Comparison of ENCODE assay signal across 7 cellular contexts in the genomic region with DNA sequence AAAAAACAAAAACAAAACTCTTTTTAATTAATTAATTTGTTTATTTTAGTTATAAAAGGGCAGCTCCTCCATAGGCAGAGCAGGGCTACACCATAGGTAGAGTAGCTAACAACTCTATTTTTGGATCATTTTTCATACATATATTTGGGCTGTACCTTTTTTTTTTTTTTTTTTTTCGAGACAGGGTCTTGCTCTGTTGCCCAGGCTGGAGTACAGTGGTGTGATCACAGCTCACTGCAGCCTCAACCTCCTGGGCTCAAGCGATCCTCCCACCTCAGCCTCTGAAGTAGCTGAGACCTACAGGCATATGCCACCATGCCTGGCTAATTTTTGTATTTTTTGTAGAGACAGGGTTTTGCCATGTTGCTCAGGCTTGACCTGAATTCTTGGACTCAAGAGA. TPM values are rescaled to one million over a fixed set of nuclear protein-coding genes. Genes with fewer than 3 reads are reported as not detected.
DNase-seq lines count a peak whose midpoint lies in the region; ATAC-seq, FAIRE-seq and TF ChIP-seq lines count a peak whose summit lies in the region.
"Not testable (repeated sequence)": the region's sequence is repeated elsewhere in the genome, so short reads cannot be mapped to it uniquely, and the experiment has no call there.

No MANE protein-coding gene starts in this region.

- H3K27me3 Mint-ChIP-seq in CD4-positive, alpha-beta T cell; activated CD4-positive, alpha-beta memory T cell treated with anti-CD3 and anti-CD28 coated beads for 36 hours; activated T-cell treated with anti-CD3 and anti-CD28 coated beads, Interleukin-2, amount 50 U/mL, for 72 hours (ENCODE audit: low read depth); activated naive CD4-positive, alpha-beta T cell treated with anti-CD3 and anti-CD28 coated beads for 36 hours (ENCODE audit: low read depth); nephron (ENCODE audit: low read depth): not testable (repeated sequence)

- not testable (repeated sequence) for H3K9me3 Mint-ChIP-seq in CD4-positive, alpha-beta T cell; activated CD4-positive, alpha-beta memory T cell treated with anti-CD3 and anti-CD28 coated beads for 36 hours; activated T-cell treated with anti-CD3 and anti-CD28 coated beads, Interleukin-2, amount 50 U/mL, for 72 hours; activated naive CD4-positive, alpha-beta T cell treated with anti-CD3 and anti-CD28 coated beads for 36 hours; nephron

- H3K27ac ChIP-seq in CD4-positive, alpha-beta T cell (ENCODE audit: low read depth, low read length); HepG2 (ENCODE audit: extremely low read length, insufficient read depth, low read length): not testable (repeated sequence)

- H3K9me3 ChIP-seq in CD4-positive, alpha-beta T cell (ENCODE audit: control insufficient read depth, low read length); HepG2 (ENCODE audit: low read length): not testable (repeated sequence)

- peaks cover 45% of the 10 kb centered on the region for H3K79me2 ChIP-seq in HepG2 (ENCODE audit: insufficient read depth, low read length)

- FAIRE-seq in HepG2 (lab: Jason Lieb, UNC), result not testable (repeated sequence)

- not testable (repeated sequence) for BruUV-seq in HepG2 (replicated peaks; lab: Mats Ljungman, UMichigan)

- not testable (repeated sequence) for H4K20me1 ChIP-seq in HepG2 (ENCODE audit: insufficient read depth, low read length)

- not testable (repeated sequence) for TF ChIP-seq POLR2A in HepG2 (IDR thresholded peaks at IDR 0.05; ENCODE audit: insufficient read depth in 1 of 2, low read depth in 2 of 2, low read length in 2 of 2)

- H3K4me3 ChIP-seq in HepG2 (replicated peaks in 1 of 3; ENCODE audit: insufficient read depth in 1 of 3, low read depth in 2 of 3, low read length in 3 of 3), result not testable (repeated sequence)

- H3K4me1 Mint-ChIP-seq in CD4-positive, alpha-beta T cell (ENCODE audit: low read depth), result peaks cover 35% of the 10 kb centered on the region
- peaks cover 29% of the 10 kb centered on the region for H3K4me1 Mint-ChIP-seq in activated CD4-positive, alpha-beta memory T cell treated with anti-CD3 and anti-CD28 coated beads for 36 hours (ENCODE audit: low read depth)
- H3K4me1 Mint-ChIP-seq in activated T-cell treated with anti-CD3 and anti-CD28 coated beads, Interleukin-2, amount 50 U/mL, for 72 hours (ENCODE audit: low read depth), result peaks cover 45% of the 10 kb centered on the region
- peaks cover 27% of the 10 kb centered on the region for H3K4me1 Mint-ChIP-seq in activated naive CD4-positive, alpha-beta T cell treated with anti-CD3 and anti-CD28 coated beads for 36 hours (ENCODE audit: low read depth)
- H3K4me1 Mint-ChIP-seq in nephron, result peaks cover 19% of the 10 kb centered on the region

- TF ChIP-seq EP300 in HepG2 (IDR thresholded peaks at IDR 0.05; ENCODE audit: low read depth in 2 of 2, low read length in 2 of 2); HepG2 (CRISPR knock-in tag; IDR thresholded peaks at IDR 0.05; ENCODE audit: borderline replicate concordance): not testable (repeated sequence)

- H2AFZ ChIP-seq in HepG2 (ENCODE audit: low read length), result not testable (repeated sequence)

- not testable (repeated sequence) for ATAC-seq in CD4-positive, alpha-beta T cell (ENCODE audit: poor library complexity); activated T-cell treated with anti-CD3 and anti-CD28 coated beads, Interleukin-2, amount 50 U/mL, for 72 hours (replicated peaks in 1 of 2); HepG2

- in situ Hi-C loops in HepG2 (cut with HindIII; ENCODE audit: extremely low pct_ligation_motif_present, low pct_unique_long_range_greater_than_20kb), result not testable (repeated sequence)

- H3K4me1 ChIP-seq in HepG2 (ENCODE audit: insufficient read depth, low read length), result peaks cover 23% of the 10 kb centered on the region

- H3K4me3 Mint-ChIP-seq in CD4-positive, alpha-beta T cell, result peak overlapping the region; percentile 20
- not testable (repeated sequence) for H3K4me3 Mint-ChIP-seq in activated CD4-positive, alpha-beta memory T cell treated with anti-CD3 and anti-CD28 coated beads for 36 hours; activated T-cell treated with anti-CD3 and anti-CD28 coated beads, Interleukin-2, amount 50 U/mL, for 72 hours; activated naive CD4-positive, alpha-beta T cell treated with anti-CD3 and anti-CD28 coated beads for 36 hours
- peak overlapping the region in 2 of 3 experiments; percentile 23 to 76 for H3K4me3 Mint-ChIP-seq in nephron

- H3K36me3 ChIP-seq in HepG2 (replicated peaks in 1 of 2; ENCODE audit: control insufficient read depth in 1 of 2, insufficient read depth in 2 of 2, low read length in 2 of 2), result peaks cover 8 to 40% of the 10 kb centered on the region in 2 experiments

- intact Hi-C loops in CD4-positive, alpha-beta T cell (cut with DNase I, micrococcal nuclease); activated CD4-positive, alpha-beta memory T cell treated with anti-CD3 and anti-CD28 coated beads for 36 hours (cut with micrococcal nuclease); activated naive CD4-positive, alpha-beta T cell treated with anti-CD3 and anti-CD28 coated beads for 36 hours (cut with micrococcal nuclease); HepG2 (cut with micrococcal nuclease; ENCODE audit: unreplicated experiment): not testable (repeated sequence)

- H3K27ac Mint-ChIP-seq in CD4-positive, alpha-beta T cell, result peak overlapping the region; percentile 57
- peak overlapping the region; percentile 53 for H3K27ac Mint-ChIP-seq in activated CD4-positive, alpha-beta memory T cell treated with anti-CD3 and anti-CD28 coated beads for 36 hours
- H3K27ac Mint-ChIP-seq in activated T-cell treated with anti-CD3 and anti-CD28 coated beads, Interleukin-2, amount 50 U/mL, for 72 hours, result peak overlapping the region; percentile 61
- H3K27ac Mint-ChIP-seq in activated naive CD4-positive, alpha-beta T cell treated with anti-CD3 and anti-CD28 coated beads for 36 hours, result peak overlapping the region; percentile 42
- not testable (repeated sequence) for H3K27ac Mint-ChIP-seq in nephron

- H3K36me3 Mint-ChIP-seq in CD4-positive, alpha-beta T cell (ENCODE audit: low read depth), result peaks cover 61% of the 10 kb centered on the region
- H3K36me3 Mint-ChIP-seq in activated CD4-positive, alpha-beta memory T cell treated with anti-CD3 and anti-CD28 coated beads for 36 hours, result peaks cover 36% of the 10 kb centered on the region
- peaks cover 13 to 32% of the 10 kb centered on the region in 2 donors for H3K36me3 Mint-ChIP-seq in activated T-cell treated with anti-CD3 and anti-CD28 coated beads, Interleukin-2, amount 50 U/mL, for 72 hours (ENCODE audit: insufficient read depth in 2 of 2)
- peaks cover 40% of the 10 kb centered on the region for H3K36me3 Mint-ChIP-seq in activated naive CD4-positive, alpha-beta T cell treated with anti-CD3 and anti-CD28 coated beads for 36 hours (ENCODE audit: low read depth)
- peaks cover 42% of the 10 kb centered on the region for H3K36me3 Mint-ChIP-seq in nephron (ENCODE audit: low read depth)

- not testable (repeated sequence) for DNase-seq in CD4-positive, alpha-beta T cell; HEK293T (ENCODE audit: extremely low spot score); activated CD4-positive, alpha-beta memory T cell treated with anti-CD3 and anti-CD28 coated beads for 36 hours; activated T-cell treated with anti-CD3 and anti-CD28 coated beads, Interleukin-2, amount 50 U/mL, for 72 hours; activated naive CD4-positive, alpha-beta T cell treated with anti-CD3 and anti-CD28 coated beads for 36 hours; HepG2 (ENCODE audit: low spot score)

- WGBS in HepG2 (ENCODE audit: low lambda C conversion rate), result 95% methylated on average over 2 of the region's 2 CpGs

- POLR2A ChIA-PET in CD4-positive, alpha-beta T cell (lab: Charles Lee), result interaction anchor here (0.9 kb wide), 1 partner anchor 57 kb away, joined by 3 read pairs; no protein-coding TSS in a partner anchor
- POLR2A ChIA-PET in HEK293T (lab: Yijun Ruan, JAX), result interaction anchor here (3.0 kb wide), 1 partner anchor 55 kb away, joined by 17 read pairs; a partner anchor contains a TSS
- POLR2A ChIA-PET in activated CD4-positive, alpha-beta memory T cell treated with anti-CD3 and anti-CD28 coated beads for 36 hours (lab: Charles Lee), result interaction anchor here (0.6 kb wide), 1 partner anchor 76 kb away, joined by 3 read pairs; no protein-coding TSS in a partner anchor
- POLR2A ChIA-PET in HepG2 (lab: Yijun Ruan, JAX), result not testable (repeated sequence)

- TF ChIP-seq CTCF in CD4-positive, alpha-beta T cell (IDR thresholded peaks at IDR 0.05); HepG2 (CRISPR knock-in tag; IDR thresholded peaks at IDR 0.05); nephron (IDR thresholded peaks at IDR 0.05; ENCODE audit: unreplicated experiment in 3 of 3): not testable (repeated sequence)

- not testable (repeated sequence) for TF ChIP-seq RAD21 in HepG2 (CRISPR knock-in tag; IDR thresholded peaks at IDR 0.05)

- not testable (repeated sequence) for H3K4me2 ChIP-seq in HepG2 (ENCODE audit: low read depth, low read length)

- not testable (repeated sequence) for H3K9ac ChIP-seq in HepG2 (ENCODE audit: insufficient read depth, low read depth, low read length)

- not testable (repeated sequence) for H3K27me3 ChIP-seq in CD4-positive, alpha-beta T cell (ENCODE audit: control insufficient read depth, insufficient read depth, low read length); HepG2 (ENCODE audit: control insufficient read depth in 1 of 2, insufficient read depth in 2 of 2, low read length in 2 of 2)

- CTCF ChIA-PET in CD4-positive, alpha-beta T cell (lab: Charles Lee), result interaction anchor here (0.7 kb wide), 1 partner anchor 800 kb away, joined by 4 read pairs; no protein-coding TSS in a partner anchor
- CTCF ChIA-PET in HEK293T (lab: Yijun Ruan, JAX); activated CD4-positive, alpha-beta memory T cell treated with anti-CD3 and anti-CD28 coated beads for 36 hours (lab: Charles Lee); activated naive CD4-positive, alpha-beta T cell treated with anti-CD3 and anti-CD28 coated beads for 36 hours (lab: Charles Lee); HepG2 (lab: Yijun Ruan, JAX; ENCODE audit: low intra/inter-chr PET ratio, low total read pairs): not testable (repeated sequence)

RNA-seq across cellular contexts. Expression of a gene that starts 2.9 kb away (rescaled TPM):
- total RNA-seq in CD4-positive, alpha-beta T cell, result 10 to 100 TPM; 57.3 to 72.8 TPM
- total RNA-seq in activated CD4-positive, alpha-beta memory T cell treated with anti-CD3 and anti-CD28 coated beads for 36 hours, result 100 to 1,000 TPM in 1 of 2 experiments, 10 to 100 TPM in 1; 97.1 to 116 TPM
- total RNA-seq in activated T-cell treated with anti-CD3 and anti-CD28 coated beads, Interleukin-2, amount 50 U/mL, for 72 hours, result 100 to 1,000 TPM; 126 to 137 TPM
- total RNA-seq in activated naive CD4-positive, alpha-beta T cell treated with anti-CD3 and anti-CD28 coated beads for 36 hours, result 10 to 100 TPM; 77.1 to 78.7 TPM
- 94.8 and 98.8 TPM in 2 replicates for total RNA-seq in HepG2 (2016; rRNA removed; fragmentation: Illumina TruSeq; extraction: Trizol)
- total RNA-seq in HepG2 (2016; cell fraction: cytosol; rRNA removed; fragmentation: Illumina TruSeq; extraction: Trizol; ENCODE audit: low read depth), result 58.6 and 75.0 TPM in 2 replicates
- total RNA-seq in HepG2 (2016; cell fraction: insoluble cytoplasmic fraction; rRNA removed; fragmentation: Illumina TruSeq; extraction: Trizol), result 87.5 and 109 TPM in 2 replicates
- total RNA-seq in HepG2 (2016; cell fraction: membrane; rRNA removed; fragmentation: Illumina TruSeq; extraction: Trizol), result 55.1 and 58.3 TPM in 2 replicates
- total RNA-seq in HepG2 (2016; cell fraction: nucleus; rRNA removed; fragmentation: Illumina TruSeq; extraction: Trizol), result 52.6 and 55.8 TPM in 2 replicates
- 39.1 and 59.0 TPM in 2 replicates for polyA plus RNA-seq in HepG2 (2011; rRNA removed)
- 41.9 and 50.0 TPM in 2 replicates for polyA plus RNA-seq in HepG2 (2011; cell fraction: cytosol; rRNA removed)
- polyA plus RNA-seq in HepG2 (2011; cell fraction: nucleus; rRNA removed), result 16.2 and 19.6 TPM in 2 replicates
- polyA plus RNA-seq in HepG2 (2012), result 50.6 and 61.7 TPM in 2 replicates
- 44.0 and 51.8 TPM in 2 replicates for polyA plus RNA-seq in HepG2 (2016; cell fraction: cytosol; fragmentation: Illumina TruSeq; extraction: Trizol; ENCODE audit: low read depth)
- 98.2 and 115 TPM in 2 replicates for polyA plus RNA-seq in HepG2 (2016; cell fraction: insoluble cytoplasmic fraction; fragmentation: Illumina TruSeq; extraction: Trizol; ENCODE audit: low read depth)
- 42.6 and 42.8 TPM in 2 replicates for polyA plus RNA-seq in HepG2 (2016; cell fraction: membrane; fragmentation: Illumina TruSeq; extraction: Trizol; ENCODE audit: low read depth)
- polyA plus RNA-seq in HepG2 (2016; cell fraction: nucleus; fragmentation: Illumina TruSeq; extraction: Trizol; ENCODE audit: insufficient read depth, low read depth), result 76.3 and 79.7 TPM in 2 replicates
- polyA minus RNA-seq in HepG2 (2011; rRNA and poly(A)+ RNA removed; ENCODE audit: low replicate concordance), result 28.2 and 51.0 TPM in 2 replicates
- polyA minus RNA-seq in HepG2 (2011; cell fraction: cytosol; rRNA and poly(A)+ RNA removed), result 38.0 and 41.7 TPM in 2 replicates
- 37.7 and 41.8 TPM in 2 replicates for polyA minus RNA-seq in HepG2 (2011; cell fraction: nucleus; rRNA and poly(A)+ RNA removed)

RNA-seq across cellular contexts. Expression of a gene that starts 56.2 kb away (rescaled TPM):
- total RNA-seq in CD4-positive, alpha-beta T cell, result 10 to 100 TPM; 54.4 to 58.3 TPM
- 10 to 100 TPM; 19.8 to 20.0 TPM for total RNA-seq in activated CD4-positive, alpha-beta memory T cell treated with anti-CD3 and anti-CD28 coated beads for 36 hours
- 10 to 100 TPM; 22.9 to 26.4 TPM for total RNA-seq in activated T-cell treated with anti-CD3 and anti-CD28 coated beads, Interleukin-2, amount 50 U/mL, for 72 hours
- total RNA-seq in activated naive CD4-positive, alpha-beta T cell treated with anti-CD3 and anti-CD28 coated beads for 36 hours, result 10 to 100 TPM; 18.5 to 19.4 TPM
- total RNA-seq in HepG2 (2016; rRNA removed; fragmentation: Illumina TruSeq; extraction: Trizol), result 30.4 and 30.5 TPM in 2 replicates
- total RNA-seq in HepG2 (2016; cell fraction: cytosol; rRNA removed; fragmentation: Illumina TruSeq; extraction: Trizol; ENCODE audit: low read depth), result 6.2 and 6.9 TPM in 2 replicates
- total RNA-seq in HepG2 (2016; cell fraction: insoluble cytoplasmic fraction; rRNA removed; fragmentation: Illumina TruSeq; extraction: Trizol), result 28.0 and 31.0 TPM in 2 replicates
- 20.4 and 21.7 TPM in 2 replicates for total RNA-seq in HepG2 (2016; cell fraction: membrane; rRNA removed; fragmentation: Illumina TruSeq; extraction: Trizol)
- 32.1 and 34.3 TPM in 2 replicates for total RNA-seq in HepG2 (2016; cell fraction: nucleus; rRNA removed; fragmentation: Illumina TruSeq; extraction: Trizol)
- 24.9 and 26.6 TPM in 2 replicates for polyA plus RNA-seq in HepG2 (2011; rRNA removed)
- polyA plus RNA-seq in HepG2 (2011; cell fraction: cytosol; rRNA removed), result 16.9 and 18.6 TPM in 2 replicates
- 45.4 and 58.3 TPM in 2 replicates for polyA plus RNA-seq in HepG2 (2011; cell fraction: nucleus; rRNA removed)
- 25.7 and 29.3 TPM in 2 replicates for polyA plus RNA-seq in HepG2 (2012)
- 3.1 and 3.4 TPM in 2 replicates for polyA plus RNA-seq in HepG2 (2016; cell fraction: cytosol; fragmentation: Illumina TruSeq; extraction: Trizol; ENCODE audit: low read depth)
- polyA plus RNA-seq in HepG2 (2016; cell fraction: insoluble cytoplasmic fraction; fragmentation: Illumina TruSeq; extraction: Trizol; ENCODE audit: low read depth), result 32.9 and 37.5 TPM in 2 replicates
- polyA plus RNA-seq in HepG2 (2016; cell fraction: membrane; fragmentation: Illumina TruSeq; extraction: Trizol; ENCODE audit: low read depth), result 11.6 and 11.7 TPM in 2 replicates
- polyA plus RNA-seq in HepG2 (2016; cell fraction: nucleus; fragmentation: Illumina TruSeq; extraction: Trizol; ENCODE audit: insufficient read depth, low read depth), result 45.6 and 49.3 TPM in 2 replicates
- 47.7 and 108 TPM in 2 replicates for polyA minus RNA-seq in HepG2 (2011; rRNA and poly(A)+ RNA removed; ENCODE audit: low replicate concordance)
- polyA minus RNA-seq in HepG2 (2011; cell fraction: cytosol; rRNA and poly(A)+ RNA removed), result 27.9 and 30.8 TPM in 2 replicates
- polyA minus RNA-seq in HepG2 (2011; cell fraction: nucleus; rRNA and poly(A)+ RNA removed), result 54.1 and 54.8 TPM in 2 replicates
